ENCODE assay signal across 20 cellular contexts in the genomic region with DNA sequence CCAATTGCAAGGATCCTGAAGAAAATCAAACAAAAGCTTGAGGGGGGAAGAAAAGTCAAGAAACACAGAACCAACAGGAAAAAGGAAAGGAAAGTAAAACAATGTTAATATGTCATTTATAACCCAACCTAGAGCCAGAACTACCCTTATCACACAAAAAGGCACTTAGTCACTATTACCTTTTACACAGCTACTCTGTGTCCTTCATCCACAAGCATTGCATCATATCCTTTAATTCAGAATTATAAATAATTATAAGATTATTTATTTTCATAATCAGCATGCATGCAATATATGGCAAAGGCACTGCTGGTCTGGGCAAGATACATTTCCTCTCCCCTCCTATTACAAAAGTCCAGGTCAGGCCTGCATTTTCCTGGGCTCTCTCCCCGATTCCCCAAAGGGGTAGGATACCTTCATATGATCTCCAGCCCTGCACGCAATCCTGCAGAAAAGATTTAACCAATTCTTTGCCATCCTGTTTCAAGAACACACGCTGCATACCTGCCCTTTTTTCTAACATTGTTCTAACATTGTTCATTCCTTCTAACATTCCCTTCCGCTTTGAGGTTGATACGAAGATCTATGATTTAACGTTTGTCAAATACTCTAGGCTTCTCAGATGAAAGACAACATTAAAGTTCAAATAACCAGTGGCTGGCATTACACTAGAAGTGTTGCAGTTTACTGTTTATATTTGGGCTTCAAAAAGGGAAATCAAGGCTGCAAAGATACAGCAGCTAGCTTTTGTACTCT. TPM values are rescaled to one million over a fixed set of nuclear protein-coding genes. Genes with fewer than 3 reads are reported as not detected.
DNase-seq lines count a peak whose midpoint lies in the region; ATAC-seq, FAIRE-seq and TF ChIP-seq lines count a peak whose summit lies in the region.
"Had no signal": no experiment of that assay in that cellular context is flagged by ENCODE, and none has a peak within 500 bp of the region (broad histone marks: within the 10 kb centered on the region; RNA-seq: fewer than 3 reads in every experiment).

No MANE protein-coding gene starts in this region.

- peaks cover 11% of the 10 kb centered on the region for H3K36me3 Mint-ChIP-seq in nephron progenitor cell (ENCODE audit: low read depth)
- H3K36me3 Mint-ChIP-seq: natural killer cell had no signal

- peak overlapping the region; percentile 97 for H3K4me3 Mint-ChIP-seq in nephron progenitor cell
- H3K4me3 Mint-ChIP-seq: activated B cell treated with CpG ODN at 0.5 μM for 24 hours; CD4-positive, alpha-beta T cell; natural killer cell had no signal

- H3K27me3 Mint-ChIP-seq in nephron progenitor cell (ENCODE audit: low read depth, poor library complexity), result no peaks in the 10 kb centered on the region

- CTCF ChIA-PET in A549 (lab: Yijun Ruan, JAX), result interaction anchor here (0.8 to 8.5 kb wide), 7 partner anchors 18 to 214 kb away, joined by 3 to 116 read pairs (median 4); no protein-coding TSS in a partner anchor

- POLR2A ChIA-PET in A549 (lab: Yijun Ruan, JAX), result no interaction called here

- peaks cover 37% of the 10 kb centered on the region for H3K4me1 ChIP-seq in A549

- TF ChIP-seq CTCF in A549 (IDR thresholded peaks at IDR 0.05), result no peak
- TF ChIP-seq CTCF in epithelial cell of proximal tubule (conservative IDR thresholded peaks at IDR 0.05; ENCODE audit: low read depth, low read length), result no peak
- TF ChIP-seq CTCF in nephron progenitor cell (IDR thresholded peaks at IDR 0.05), result no peak

- ATAC-seq in A549 (no peak), HG02610 (IDR thresholded peaks at IDR 0.05; ENCODE audit: unreplicated experiment) (no peak), GM21723 (IDR thresholded peaks at IDR 0.05; ENCODE audit: unreplicated experiment) (no peak)
- ATAC-seq: left ventricle myocardium superior, natural killer cell had no signal

- H3K4me3 ChIP-seq in A549, result no peak overlapping the region
- H3K4me3 ChIP-seq in epithelial cell of proximal tubule (ENCODE audit: low read depth, low read length), result peak overlapping the region; percentile 98

- TF ChIP-seq EP300 in A549 (IDR thresholded peaks at IDR 0.05), result no peak

- H3K4me1 Mint-ChIP-seq in nephron progenitor cell, result peaks cover 86% of the 10 kb centered on the region

- no peak for DNase-seq in A549 (ENCODE audit: low read depth in 1 of 2, low spot score in 1 of 2)
- peak; percentile 40 for DNase-seq in RCC 7860 (ENCODE audit: low spot score)
- no peak for DNase-seq in epithelial cell of proximal tubule (ENCODE audit: low read depth)
- DNase-seq in nephron progenitor cell, result no peak
- no peak for DNase-seq in mucosa of gallbladder (ENCODE audit: low spot score)
- no peak for DNase-seq in activated CD4-positive, CD25-positive, alpha-beta regulatory T cell treated with anti-CD3 and anti-CD28 coated beads, Interleukin-2, amount 50 U/mL, for 72 hours
- DNase-seq: activated B cell treated with CpG ODN at 0.5 μM for 24 hours; activated effector memory CD4-positive, alpha-beta T cell treated with Interleukin-2 at 50 U/mL for 16 hours; anterior cingulate cortex; CD4-positive, alpha-beta T cell; cortex of kidney; H7; left ventricle myocardium superior; natural killer cell; NCI-H2029; NCI-H524; stimulated activated CD4-positive, alpha-beta T cell treated with anti-CD3 and anti-CD28 coated beads, Interleukin-4, amount 100 ng/mL, for 24 hours had no signal

- TF ChIP-seq RAD21 in A549 (conservative IDR thresholded peaks at IDR 0.05 in 1 of 2, IDR thresholded peaks at IDR 0.05 in 1 of 2), result no peak

- WGBS in A549 (ENCODE audit: missing lambda C conversion rate), result 43% methylated on average over 6 of the region's 6 CpGs

- H3K27ac ChIP-seq in A549, result peak overlapping the region; percentile 26 to 76; a peak in 4 of 6 replicates

- no peak overlapping the region for H3K27ac Mint-ChIP-seq in nephron progenitor cell
- H3K27ac Mint-ChIP-seq: activated B cell treated with CpG ODN at 0.5 μM for 24 hours; CD4-positive, alpha-beta T cell; natural killer cell had no signal

- peak overlapping the region; percentile 84 for H3K4me2 ChIP-seq in A549

- H3K9me3 ChIP-seq in A549, result no peaks in the 10 kb centered on the region

- FAIRE-seq in A549 (lab: Jason Lieb, UNC) (peak; percentile 32), RCC 7860 (lab: Jason Lieb, UNC) (peak; percentile 85)
- FAIRE-seq: GM12892 had no signal

- H3K9me3 Mint-ChIP-seq in nephron progenitor cell, result no peaks in the 10 kb centered on the region
- H3K9me3 Mint-ChIP-seq: activated B cell treated with CpG ODN at 0.5 μM for 24 hours; CD4-positive, alpha-beta T cell; natural killer cell had no signal

- TF ChIP-seq POLR2A in A549 (IDR thresholded peaks at IDR 0.05; ENCODE audit: low read length), result no peak

TF ChIP-seq in A549, 52 proteins besides CTCF, POLR2A, EP300 and RAD21:
- TF ChIP-seq RNF2 (IDR thresholded peaks at IDR 0.05; ENCODE audit: borderline replicate concordance, low read depth) (no peak), NPAS2 (CRISPR knock-in tag; IDR thresholded peaks at IDR 0.05; ENCODE audit: borderline replicate concordance) (no peak), JUN (IDR thresholded peaks at IDR 0.05) (no peak), NFE2L2 (conservative IDR thresholded peaks at IDR 0.05; ENCODE audit: low read length) (no peak), TFCP2L1 (CRISPR knock-in tag; IDR thresholded peaks at IDR 0.05) (no peak), E2F6 (IDR thresholded peaks at IDR 0.05; ENCODE audit: borderline replicate concordance, low read depth) (no peak), CEBPB (IDR thresholded peaks at IDR 0.05) (peak in 1 of 2 experiments; percentile 29; a peak in 2 of 4 replicates)
TF ChIP-seq in A549: peak in this region for 1.

RNA-seq across cellular contexts. Expression of gene PTPN14, which starts 4.3 kb away (rescaled TPM):
- polyA plus RNA-seq in A549 (2011; rRNA removed), result 9.9 and 10.0 TPM in 2 replicates
- 5.7 and 7.5 TPM in 2 replicates for polyA plus RNA-seq in A549 (2012; cell fraction: cytosol; rRNA removed)
- polyA plus RNA-seq in A549 (2012; cell fraction: nucleus; rRNA removed), result 9.2 and 11.5 TPM in 2 replicates
- polyA plus RNA-seq in A549 (2017; fragmentation: RNase III; extraction: RNeasy Plus Mini Kit Qiagen cat#74134 plus additional on column Dnase treatment), result 9.2 to 13.0 TPM (median 10.3 TPM) in 3 replicates
- polyA minus RNA-seq in A549 (2011; rRNA and poly(A)+ RNA removed), result 30.7 and 38.9 TPM in 2 replicates
- total RNA-seq in epithelial cell of proximal tubule, result 24.6 and 39.4 TPM in 2 replicates
- total RNA-seq in mucosa of gallbladder, result 46.2 TPM
- total RNA-seq: activated B cell treated with CpG ODN at 0.5 μM for 24 hours had no signal

RNA-seq across cellular contexts. Expression of gene CENPF, which starts 55.9 kb away (rescaled TPM):
- polyA plus RNA-seq in A549 (2011; rRNA removed) (57.7 and 70.6 TPM in 2 replicates), A549 (2017; fragmentation: RNase III; extraction: RNeasy Plus Mini Kit Qiagen cat#74134 plus additional on column Dnase treatment) (53.0 to 56.0 TPM (median 53.5 TPM) in 3 replicates)
- polyA plus RNA-seq in A549 (2012; cell fraction: cytosol; rRNA removed), result 12.9 and 14.1 TPM in 2 replicates
- 23.3 and 27.1 TPM in 2 replicates for polyA plus RNA-seq in A549 (2012; cell fraction: nucleus; rRNA removed)
- polyA minus RNA-seq in A549 (2011; rRNA and poly(A)+ RNA removed), result 22.2 and 23.0 TPM in 2 replicates
- total RNA-seq in epithelial cell of proximal tubule (67.0 and 80.5 TPM in 2 replicates), mucosa of gallbladder (3.5 TPM)

Comparison
In these comparisons a context has a peak if more than half of its experiments do, and no peak if none do; other contexts are left out.
1. RNA of gene CENPF, which starts 55.9 kb away (total RNA-seq): 67.0 to 80.5 TPM in epithelial cell of proximal tubule; 3.5 TPM in mucosa of gallbladder (single experiment); every median in the first group is over 10 times any median in the second.